Comparison of ENCODE assay signal across 1 cellular context in the genomic region with DNA sequence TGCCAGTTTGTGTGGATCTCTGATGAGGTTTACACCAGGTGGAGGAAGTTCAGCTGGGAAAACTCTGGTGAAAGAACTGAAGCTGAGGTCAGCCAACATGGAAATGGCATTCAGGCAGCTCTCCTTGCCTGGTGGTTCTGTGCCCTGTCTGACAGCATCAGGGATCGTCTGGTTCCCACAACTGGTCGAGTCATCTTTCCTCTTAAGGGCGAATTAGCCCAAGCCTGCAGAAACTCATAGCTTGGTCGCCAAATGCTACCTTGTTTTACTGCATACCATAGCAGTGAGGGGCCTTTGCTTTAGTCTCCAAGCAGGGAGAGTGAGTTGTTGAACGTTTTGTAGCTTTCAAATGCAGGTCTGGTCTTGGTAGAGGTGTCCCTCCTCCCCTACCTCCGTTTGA.
TF ChIP-seq lines count a peak whose summit lies in the region.

No MANE protein-coding gene starts in this region.

TF ChIP-seq in HepG2, 621 proteins besides CTCF, POLR2A, EP300 and RAD21:
- TF ChIP-seq SMAD9 (CRISPR knock-in tag; IDR thresholded peaks at IDR 0.05), result no peak
- TF ChIP-seq, protein P1, sequence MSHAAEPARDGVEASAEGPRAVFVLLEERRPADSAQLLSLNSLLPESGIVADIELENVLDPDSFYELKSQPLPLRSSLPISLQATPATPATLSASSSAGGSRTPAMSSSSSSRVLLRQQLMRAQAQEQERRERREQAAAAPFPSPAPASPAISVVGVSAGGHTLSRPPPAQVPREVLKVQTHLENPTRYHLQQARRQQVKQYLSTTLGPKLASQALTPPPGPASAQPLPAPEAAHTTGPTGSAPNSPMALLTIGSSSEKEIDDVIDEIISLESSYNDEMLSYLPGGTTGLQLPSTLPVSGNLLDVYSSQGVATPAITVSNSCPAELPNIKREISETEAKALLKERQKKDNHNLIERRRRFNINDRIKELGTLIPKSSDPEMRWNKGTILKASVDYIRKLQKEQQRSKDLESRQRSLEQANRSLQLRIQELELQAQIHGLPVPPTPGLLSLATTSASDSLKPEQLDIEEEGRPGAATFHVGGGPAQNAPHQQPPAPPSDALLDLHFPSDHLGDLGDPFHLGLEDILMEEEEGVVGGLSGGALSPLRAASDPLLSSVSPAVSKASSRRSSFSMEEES (CRISPR knock-in tag; IDR thresholded peaks at IDR 0.05), result no peak
- TF ChIP-seq, protein P2, sequence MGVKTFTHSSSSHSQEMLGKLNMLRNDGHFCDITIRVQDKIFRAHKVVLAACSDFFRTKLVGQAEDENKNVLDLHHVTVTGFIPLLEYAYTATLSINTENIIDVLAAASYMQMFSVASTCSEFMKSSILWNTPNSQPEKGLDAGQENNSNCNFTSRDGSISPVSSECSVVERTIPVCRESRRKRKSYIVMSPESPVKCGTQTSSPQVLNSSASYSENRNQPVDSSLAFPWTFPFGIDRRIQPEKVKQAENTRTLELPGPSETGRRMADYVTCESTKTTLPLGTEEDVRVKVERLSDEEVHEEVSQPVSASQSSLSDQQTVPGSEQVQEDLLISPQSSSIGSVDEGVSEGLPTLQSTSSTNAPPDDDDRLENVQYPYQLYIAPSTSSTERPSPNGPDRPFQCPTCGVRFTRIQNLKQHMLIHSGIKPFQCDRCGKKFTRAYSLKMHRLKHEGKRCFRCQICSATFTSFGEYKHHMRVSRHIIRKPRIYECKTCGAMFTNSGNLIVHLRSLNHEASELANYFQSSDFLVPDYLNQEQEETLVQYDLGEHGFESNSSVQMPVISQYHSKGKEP (CRISPR knock-in tag; IDR thresholded peaks at IDR 0.05), result no peak
- TF ChIP-seq, protein P3, sequence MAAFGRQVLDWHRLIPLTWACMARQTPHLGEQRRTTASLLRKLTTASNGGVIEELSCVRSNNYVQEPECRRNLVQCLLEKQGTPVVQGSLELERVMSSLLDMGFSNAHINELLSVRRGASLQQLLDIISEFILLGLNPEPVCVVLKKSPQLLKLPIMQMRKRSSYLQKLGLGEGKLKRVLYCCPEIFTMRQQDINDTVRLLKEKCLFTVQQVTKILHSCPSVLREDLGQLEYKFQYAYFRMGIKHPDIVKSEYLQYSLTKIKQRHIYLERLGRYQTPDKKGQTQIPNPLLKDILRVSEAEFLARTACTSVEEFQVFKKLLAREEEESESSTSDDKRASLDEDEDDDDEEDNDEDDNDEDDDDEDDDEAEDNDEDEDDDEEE (CRISPR knock-in tag; IDR thresholded peaks at IDR 0.05), result no peak
- TF ChIP-seq ZNF256 (CRISPR knock-in tag; conservative IDR thresholded peaks at IDR 0.05), result no peak
- TF ChIP-seq RBM39 (IDR thresholded peaks at IDR 0.05; ENCODE audit: low read depth, low read length, poor library complexity, severe bottlenecking), result no peak
- no peak for TF ChIP-seq ZNF225 (CRISPR knock-in tag; IDR thresholded peaks at IDR 0.05)
- TF ChIP-seq HDAC1 (CRISPR knock-in tag; IDR thresholded peaks at IDR 0.05), result no peak
- TF ChIP-seq JUNB (CRISPR knock-in tag; IDR thresholded peaks at IDR 0.05; ENCODE audit: borderline replicate concordance), result no peak
- no peak for TF ChIP-seq ZC3H13 (CRISPR knock-in tag; IDR thresholded peaks at IDR 0.05)
- TF ChIP-seq, protein P4, sequence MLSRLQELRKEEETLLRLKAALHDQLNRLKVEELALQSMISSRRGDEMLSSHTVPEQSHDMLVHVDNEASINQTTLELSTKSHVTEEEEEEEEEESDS (CRISPR knock-in tag; IDR thresholded peaks at IDR 0.05; ENCODE audit: borderline replicate concordance), result no peak
- no peak for TF ChIP-seq MIXL1 (CRISPR knock-in tag; IDR thresholded peaks at IDR 0.05)
- TF ChIP-seq, protein P5, sequence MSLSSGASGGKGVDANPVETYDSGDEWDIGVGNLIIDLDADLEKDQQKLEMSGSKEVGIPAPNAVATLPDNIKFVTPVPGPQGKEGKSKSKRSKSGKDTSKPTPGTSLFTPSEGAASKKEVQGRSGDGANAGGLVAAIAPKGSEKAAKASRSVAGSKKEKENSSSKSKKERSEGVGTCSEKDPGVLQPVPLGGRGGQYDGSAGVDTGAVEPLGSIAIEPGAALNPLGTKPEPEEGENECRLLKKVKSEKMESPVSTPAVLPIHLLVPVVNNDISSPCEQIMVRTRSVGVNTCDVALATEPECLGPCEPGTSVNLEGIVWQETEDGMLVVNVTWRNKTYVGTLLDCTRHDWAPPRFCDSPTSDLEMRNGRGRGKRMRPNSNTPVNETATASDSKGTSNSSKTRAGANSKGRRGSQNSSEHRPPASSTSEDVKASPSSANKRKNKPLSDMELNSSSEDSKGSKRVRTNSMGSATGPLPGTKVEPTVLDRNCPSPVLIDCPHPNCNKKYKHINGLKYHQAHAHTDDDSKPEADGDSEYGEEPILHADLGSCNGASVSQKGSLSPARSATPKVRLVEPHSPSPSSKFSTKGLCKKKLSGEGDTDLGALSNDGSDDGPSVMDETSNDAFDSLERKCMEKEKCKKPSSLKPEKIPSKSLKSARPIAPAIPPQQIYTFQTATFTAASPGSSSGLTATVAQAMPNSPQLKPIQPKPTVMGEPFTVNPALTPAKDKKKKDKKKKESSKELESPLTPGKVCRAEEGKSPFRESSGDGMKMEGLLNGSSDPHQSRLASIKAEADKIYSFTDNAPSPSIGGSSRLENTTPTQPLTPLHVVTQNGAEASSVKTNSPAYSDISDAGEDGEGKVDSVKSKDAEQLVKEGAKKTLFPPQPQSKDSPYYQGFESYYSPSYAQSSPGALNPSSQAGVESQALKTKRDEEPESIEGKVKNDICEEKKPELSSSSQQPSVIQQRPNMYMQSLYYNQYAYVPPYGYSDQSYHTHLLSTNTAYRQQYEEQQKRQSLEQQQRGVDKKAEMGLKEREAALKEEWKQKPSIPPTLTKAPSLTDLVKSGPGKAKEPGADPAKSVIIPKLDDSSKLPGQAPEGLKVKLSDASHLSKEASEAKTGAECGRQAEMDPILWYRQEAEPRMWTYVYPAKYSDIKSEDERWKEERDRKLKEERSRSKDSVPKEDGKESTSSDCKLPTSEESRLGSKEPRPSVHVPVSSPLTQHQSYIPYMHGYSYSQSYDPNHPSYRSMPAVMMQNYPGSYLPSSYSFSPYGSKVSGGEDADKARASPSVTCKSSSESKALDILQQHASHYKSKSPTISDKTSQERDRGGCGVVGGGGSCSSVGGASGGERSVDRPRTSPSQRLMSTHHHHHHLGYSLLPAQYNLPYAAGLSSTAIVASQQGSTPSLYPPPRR (CRISPR knock-in tag; IDR thresholded peaks at IDR 0.05; ENCODE audit: borderline replicate concordance), result no peak
- TF ChIP-seq ZNF10 (CRISPR knock-in tag; IDR thresholded peaks at IDR 0.05; ENCODE audit: borderline replicate concordance, low read depth), result no peak
- no peak for TF ChIP-seq KAT2B (IDR thresholded peaks at IDR 0.05; ENCODE audit: borderline replicate concordance, low read depth, low read length)
- no peak for TF ChIP-seq TP53 (CRISPR knock-in tag; conservative IDR thresholded peaks at IDR 0.05)
- TF ChIP-seq ZNF788 (CRISPR knock-in tag; IDR thresholded peaks at IDR 0.05; ENCODE audit: borderline replicate concordance), result no peak
- TF ChIP-seq RBFOX2 (IDR thresholded peaks at IDR 0.05; ENCODE audit: low read depth, low read length), result no peak
- TF ChIP-seq SALL2 (CRISPR knock-in tag; IDR thresholded peaks at IDR 0.05), result no peak
